In the genomic region with DNA sequence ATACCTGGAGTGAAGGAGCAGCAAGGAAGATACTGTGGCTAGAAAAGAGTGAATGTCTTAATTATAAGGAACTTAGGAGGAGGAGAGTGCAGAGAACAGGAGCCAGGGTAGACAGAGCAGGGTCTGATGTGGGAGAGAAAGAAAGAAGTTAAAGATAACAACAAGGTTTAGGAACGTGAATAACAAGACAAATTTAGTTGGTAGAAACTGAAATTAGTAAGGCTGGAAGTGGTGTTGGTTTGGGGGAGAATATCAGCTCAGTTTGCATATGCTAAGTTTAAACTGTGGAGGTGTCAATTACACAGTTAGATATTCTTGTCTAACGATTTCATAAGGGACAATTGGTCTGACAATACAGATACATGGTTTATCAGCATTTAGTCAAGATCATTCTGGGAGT, we compare ENCODE assay signal across 24 cellular contexts.
DNase-seq lines count a peak whose midpoint lies in the region; ATAC-seq and TF ChIP-seq lines count a peak whose summit lies in the region.
"Had no signal": no experiment of that assay in that cellular context is flagged by ENCODE, and none has a peak within 500 bp of the region (broad histone marks: within the 10 kb centered on the region; RNA-seq: fewer than 3 reads in every experiment).

No MANE protein-coding gene starts in this region.

- POLR2A ChIA-PET in HCT116 (lab: Charles Lee) (no interaction called here), WTC11 (lab: Charles Lee) (no interaction called here)

- H3K9me2 ChIP-seq in HCT116 (ENCODE audit: insufficient read depth), result no peaks in the 10 kb centered on the region

- no peaks in the 10 kb centered on the region for H3K4me1 ChIP-seq in HCT116 (ENCODE audit: control insufficient read depth in 1 of 2, insufficient read depth in 2 of 2, low read length in 2 of 2)
- H3K4me1 ChIP-seq: HAP-1, SJCRH30 had no signal

- intact Hi-C loops in HCT116 (cut with micrococcal nuclease), result no loop called here

- ATAC-seq in HCT116, result no peak
- peak; percentile 30; the same call in 1 of the 2 replicates for ATAC-seq in WTC11
- ATAC-seq: Panc1 had no signal

- H4K20me1 ChIP-seq in HCT116 (ENCODE audit: insufficient read depth), result no peaks in the 10 kb centered on the region

- no peaks in the 10 kb centered on the region for H3K36me3 ChIP-seq in HCT116 (ENCODE audit: control insufficient read depth in 1 of 2, insufficient read depth in 2 of 2, low read length in 2 of 2)
- H3K36me3 ChIP-seq: HAP-1, MG63, SJCRH30 had no signal

- CTCF ChIA-PET in HCT116 (lab: Charles Lee) (no interaction called here), WTC11 (lab: Charles Lee) (interaction anchor here (0.6 kb wide), 1 partner anchor 1116 kb away, joined by 4 read pairs; no protein-coding TSS in a partner anchor)

- 0 out of 4 replicates have a peak, but pooled peaks cover 0 to 3% of the 10 kb centered on the region in 2 experiments for H3K9me3 ChIP-seq in HCT116 (ENCODE audit: control insufficient read depth in 1 of 2, insufficient read depth in 1 of 2, low read depth in 1 of 2, low read length in 2 of 2)
- H3K9me3 ChIP-seq: HAP-1, MG63, SJCRH30 had no signal

- no peaks in the 10 kb centered on the region for H3K79me2 ChIP-seq in HCT116 (ENCODE audit: insufficient read depth, low read length)

- H2AFZ ChIP-seq in HCT116 (ENCODE audit: low read depth, low read length, poor library complexity, severe bottlenecking), result peak overlapping the region; percentile 4

- DNase-seq in DMS 273 (lab: John Stamatoyannopoulos, UW; ENCODE audit: unreplicated experiment) (peak; percentile 20), DMS 273 treated with DMSO at 0.1 percent for 48 hours (lab: John Stamatoyannopoulos, UW) (no peak), HCT116 (ENCODE audit: low read depth, low spot score) (no peak), WTC11 (ENCODE audit: low spot score) (no peak), nephron progenitor cell (no peak), mesothelial cell of epicardium (ENCODE audit: low spot score in 2 of 2, unreplicated experiment in 2 of 2) (no peak), hypothalamus (lab: John Stamatoyannopoulos, UW) (no peak), NCI-H2227 treated with DMSO at 0.1 percent for 48 hours (lab: John Stamatoyannopoulos, UW) (no peak)
- DNase-seq: AML-193, DMS153, IMR-90, Kasumi-1, MG63, NCI-H1092, NCI-H1436 treated with DMSO at 0.1 percent for 48 hours, NCI-H2081, NCI-H226, NCI-H524 treated with DMSO at 0.1 percent for 48 hours, SJCRH30 had no signal

- no peak for TF ChIP-seq RAD21 in HCT116 (IDR thresholded peaks at IDR 0.05; ENCODE audit: low read depth)

- RAD21 ChIA-PET in HCT116 (lab: Charles Lee; ENCODE audit: low non-redundant PET in 1 of 2, low total read pairs in 2 of 2, uncharacterized antibody in 2 of 2, unreplicated experiment in 2 of 2), result no interaction called here

- H3K4me2 ChIP-seq in HCT116 (ENCODE audit: low read length), result no peak overlapping the region

- H3K27ac Mint-ChIP-seq in WTC11 (peak overlapping the region; percentile 60), nephron progenitor cell (peak overlapping the region; percentile 2), mesothelial cell of epicardium (no peak overlapping the region)
- H3K27ac Mint-ChIP-seq: CD14-positive monocyte; T-helper 1 cell treated with Interleukin-12 subunit alpha and Interleukin-12 subunit beta and Interleukin-4 antibody, amounts not matched to agents 30 μg/mL and 1 μg/mL, for 36 hours had no signal

- peaks cover 26% of the 10 kb centered on the region for H3K9me3 Mint-ChIP-seq in WTC11
- peaks cover 17% of the 10 kb centered on the region for H3K9me3 Mint-ChIP-seq in nephron progenitor cell
- peaks cover 21% of the 10 kb centered on the region for H3K9me3 Mint-ChIP-seq in mesothelial cell of epicardium

- H3K27me3 Mint-ChIP-seq in WTC11 (ENCODE audit: low read depth), result no peaks in the 10 kb centered on the region
- no peaks in the 10 kb centered on the region for H3K27me3 Mint-ChIP-seq in nephron progenitor cell (ENCODE audit: low read depth, poor library complexity)
- no peaks in the 10 kb centered on the region for H3K27me3 Mint-ChIP-seq in mesothelial cell of epicardium (ENCODE audit: low read depth)

- no peak for TF ChIP-seq POLR2A in HCT116 (IDR thresholded peaks at IDR 0.05; ENCODE audit: borderline replicate concordance, extremely low read depth, insufficient read depth, insufficient read length)

- no peak overlapping the region for H3K27ac ChIP-seq in HCT116 (ENCODE audit: low read depth, low read length)
- H3K27ac ChIP-seq: 22Rv1, SJCRH30 had no signal

- no peaks in the 10 kb centered on the region for H3K27me3 ChIP-seq in HCT116 (ENCODE audit: insufficient read depth, low read length)
- H3K27me3 ChIP-seq: MG63, SJCRH30 had no signal

- H3K4me3 Mint-ChIP-seq in WTC11 (no peak overlapping the region), nephron progenitor cell (no peak overlapping the region), mesothelial cell of epicardium (no peak overlapping the region)
- H3K4me3 Mint-ChIP-seq: CD14-positive monocyte; T-helper 1 cell treated with Interleukin-12 subunit alpha and Interleukin-12 subunit beta and Interleukin-4 antibody, amounts not matched to agents 30 μg/mL and 1 μg/mL, for 36 hours had no signal

- H3K4me1 Mint-ChIP-seq in WTC11 (peaks cover 9% of the 10 kb centered on the region), nephron progenitor cell (no peaks in the 10 kb centered on the region), mesothelial cell of epicardium (no peaks in the 10 kb centered on the region)
- H3K4me1 Mint-ChIP-seq: CD14-positive monocyte had no signal

- H3K4me3 ChIP-seq in HCT116 (replicated peaks in 1 of 2; ENCODE audit: low read depth in 1 of 2, low read length in 2 of 2), result no peak overlapping the region
- H3K4me3 ChIP-seq: HAP-1, MG63, SJCRH30 had no signal

- TF ChIP-seq CTCF in HCT116 (IDR thresholded peaks at IDR 0.05 in 2 of 3, conservative IDR thresholded peaks at IDR 0.05 in 1 of 3; ENCODE audit: borderline replicate concordance in 1 of 3, insufficient read depth in 1 of 3, low read depth in 2 of 3, low read length in 2 of 3), result no peak
- no peak for TF ChIP-seq CTCF in WTC11 (IDR thresholded peaks at IDR 0.05)
- no peak for TF ChIP-seq CTCF in nephron progenitor cell (IDR thresholded peaks at IDR 0.05)
- TF ChIP-seq CTCF in mesothelial cell of epicardium (IDR thresholded peaks at IDR 0.05; ENCODE audit: unreplicated experiment), result no peak

- 0 out of 2 replicates have a peak, but pooled peaks cover 9% of the 10 kb centered on the region for H3K36me3 Mint-ChIP-seq in WTC11
- H3K36me3 Mint-ChIP-seq in nephron progenitor cell (ENCODE audit: low read depth), result no peaks in the 10 kb centered on the region
- H3K36me3 Mint-ChIP-seq in mesothelial cell of epicardium, result no peaks in the 10 kb centered on the region
- H3K36me3 Mint-ChIP-seq: CD14-positive monocyte had no signal

- no peak overlapping the region for H3K9ac ChIP-seq in HCT116 (ENCODE audit: low read length)

- BruUV-seq in HCT116 (replicated peaks; lab: Mats Ljungman, UMichigan), result no TSS peak

TF ChIP-seq in HCT116, 20 proteins besides CTCF, POLR2A, EP300 and RAD21 (continues in another document):
- TF ChIP-seq, protein P1, sequence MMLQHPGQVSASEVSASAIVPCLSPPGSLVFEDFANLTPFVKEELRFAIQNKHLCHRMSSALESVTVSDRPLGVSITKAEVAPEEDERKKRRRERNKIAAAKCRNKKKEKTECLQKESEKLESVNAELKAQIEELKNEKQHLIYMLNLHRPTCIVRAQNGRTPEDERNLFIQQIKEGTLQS (IDR thresholded peaks at IDR 0.05), result no peak
- TF ChIP-seq FOSL1 (IDR thresholded peaks at IDR 0.05; ENCODE audit: low read depth), result no peak
- TF ChIP-seq SIN3A (IDR thresholded peaks at IDR 0.05; ENCODE audit: low read depth), result no peak
- TF ChIP-seq ZFX (IDR thresholded peaks at IDR 0.05), result no peak
- TF ChIP-seq CEBPB (IDR thresholded peaks at IDR 0.05; ENCODE audit: low read depth), result no peak
- no peak for TF ChIP-seq ZNF274 (IDR thresholded peaks at IDR 0.05; ENCODE audit: low read depth, low read length)
- TF ChIP-seq EZH2 (IDR thresholded peaks at IDR 0.05), result no peak
- TF ChIP-seq CBX3 (IDR thresholded peaks at IDR 0.05; ENCODE audit: low read depth), result no peak
- TF ChIP-seq SRF (IDR thresholded peaks at IDR 0.05; ENCODE audit: low read depth), result no peak
- TF ChIP-seq YY1 (IDR thresholded peaks at IDR 0.05; ENCODE audit: extremely low read depth, insufficient replicate concordance, low read depth, low read length), result no peak

TF ChIP-seq in WTC11, 78 proteins besides CTCF, POLR2A, EP300 and RAD21 (continues in another document):
- TF ChIP-seq ZNF423 (CRISPR knock-in tag; IDR thresholded peaks at IDR 0.05) (no peak), ZNF396 (CRISPR knock-in tag; IDR thresholded peaks at IDR 0.05; ENCODE audit: borderline replicate concordance) (no peak), EMX1 (CRISPR knock-in tag; IDR thresholded peaks at IDR 0.05) (no peak), ZNF416 (CRISPR knock-in tag; IDR thresholded peaks at IDR 0.05) (no peak), TEAD1 (CRISPR knock-in tag; IDR thresholded peaks at IDR 0.05) (no peak)
- TF ChIP-seq, protein P2, sequence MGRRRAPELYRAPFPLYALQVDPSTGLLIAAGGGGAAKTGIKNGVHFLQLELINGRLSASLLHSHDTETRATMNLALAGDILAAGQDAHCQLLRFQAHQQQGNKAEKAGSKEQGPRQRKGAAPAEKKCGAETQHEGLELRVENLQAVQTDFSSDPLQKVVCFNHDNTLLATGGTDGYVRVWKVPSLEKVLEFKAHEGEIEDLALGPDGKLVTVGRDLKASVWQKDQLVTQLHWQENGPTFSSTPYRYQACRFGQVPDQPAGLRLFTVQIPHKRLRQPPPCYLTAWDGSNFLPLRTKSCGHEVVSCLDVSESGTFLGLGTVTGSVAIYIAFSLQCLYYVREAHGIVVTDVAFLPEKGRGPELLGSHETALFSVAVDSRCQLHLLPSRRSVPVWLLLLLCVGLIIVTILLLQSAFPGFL (CRISPR knock-in tag; IDR thresholded peaks at IDR 0.05; ENCODE audit: borderline replicate concordance), result no peak
- TF ChIP-seq, protein P3, sequence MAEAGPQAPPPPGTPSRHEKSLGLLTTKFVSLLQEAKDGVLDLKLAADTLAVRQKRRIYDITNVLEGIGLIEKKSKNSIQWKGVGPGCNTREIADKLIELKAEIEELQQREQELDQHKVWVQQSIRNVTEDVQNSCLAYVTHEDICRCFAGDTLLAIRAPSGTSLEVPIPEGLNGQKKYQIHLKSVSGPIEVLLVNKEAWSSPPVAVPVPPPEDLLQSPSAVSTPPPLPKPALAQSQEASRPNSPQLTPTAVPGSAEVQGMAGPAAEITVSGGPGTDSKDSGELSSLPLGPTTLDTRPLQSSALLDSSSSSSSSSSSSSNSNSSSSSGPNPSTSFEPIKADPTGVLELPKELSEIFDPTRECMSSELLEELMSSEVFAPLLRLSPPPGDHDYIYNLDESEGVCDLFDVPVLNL (CRISPR knock-in tag; IDR thresholded peaks at IDR 0.05; ENCODE audit: borderline replicate concordance, low read depth), result no peak
